11 cellular contexts compared by ENCODE assay signal in genomic region chr3:140050977-140051957, GRCh38.
DNase-seq lines count a peak whose midpoint lies in the region; ATAC-seq, FAIRE-seq and TF ChIP-seq lines count a peak whose summit lies in the region.
"Had no signal": no experiment of that assay in that cellular context is flagged by ENCODE, and none has a peak within 500 bp of the region (broad histone marks: within the 10 kb centered on the region; RNA-seq: fewer than 3 reads in every experiment).

No MANE protein-coding gene starts in this region.

- in situ Hi-C loops in transverse colon (cut with MboI; ENCODE audit: low pct_ligation_motif_present in 1 of 4, low pct_unique_long_range_greater_than_20kb in 1 of 4, low sequenced_read_pairs in 3 of 4): no loop called here

- H3K9me3 Mint-ChIP-seq in endothelial cell (ENCODE audit: unreplicated experiment): no peaks in the 10 kb centered on the region

- H3K27me3 ChIP-seq in bronchial epithelial cell (ENCODE audit: control insufficient read depth, insufficient read depth, low read length) (no peaks in the 10 kb centered on the region), transverse colon (no peaks in the 10 kb centered on the region)
- H3K27me3 ChIP-seq: neutrophil had no signal

- H3K27ac ChIP-seq in transverse colon: no peak overlapping the region
- H3K27ac ChIP-seq: neutrophil had no signal

- DNase-seq in GM12865 (ENCODE audit: low read depth): no peak
- DNase-seq in NCI-H146 (lab: John Stamatoyannopoulos, UW): peak; percentile 80
- peak; percentile 26 for DNase-seq in bronchial epithelial cell (ENCODE audit: low read depth)
- peak in 31 of 56 donors; percentile 2 to 63 (median 12) for DNase-seq in nucleus accumbens (lab: John Stamatoyannopoulos, UW)
- no peak for DNase-seq in endothelial cell (ENCODE audit: low spot score)
- no peak for DNase-seq in transverse colon
- DNase-seq: central memory CD4-positive, alpha-beta T cell had no signal

- FAIRE-seq in bronchial epithelial cell (lab: Jason Lieb, UNC): peak; percentile 7
- FAIRE-seq: urothelium cell line had no signal

- no peak for TF ChIP-seq EP300 in transverse colon (IDR thresholded peaks at IDR 0.05; ENCODE audit: low read depth)

- TF ChIP-seq CTCF in GM12865 (IDR thresholded peaks at IDR 0.05; ENCODE audit: insufficient read depth, low read depth, low read length, missing control alignments) (peak; percentile 27), bronchial epithelial cell (IDR thresholded peaks at IDR 0.05; ENCODE audit: insufficient read depth, low read length, severe bottlenecking) (peak; percentile 30), endothelial cell (IDR thresholded peaks at IDR 0.05; ENCODE audit: unreplicated experiment) (no peak), transverse colon (IDR thresholded peaks at IDR 0.05) (peak in 1 of 5 experiments; percentile 11)

- intact Hi-C loops in transverse colon (cut with DNase I; ENCODE audit: low total_unique reads): no loop called here

- ATAC-seq in HG02938 (IDR thresholded peaks at IDR 0.05; ENCODE audit: unreplicated experiment) (no peak), GM18867 (IDR thresholded peaks at IDR 0.05; ENCODE audit: unreplicated experiment) (no peak)

- H3K27ac Mint-ChIP-seq in endothelial cell (ENCODE audit: unreplicated experiment): no peak overlapping the region

- peaks cover 6% of the 10 kb centered on the region for H3K27me3 Mint-ChIP-seq in endothelial cell (ENCODE audit: unreplicated experiment)

- WGBS in transverse colon (ENCODE audit: low coverage in 1 of 2), 2 donors: 51 to 56% methylated on average over 4 to 12 of the region's 12 CpGs

- no peak overlapping the region for H3K4me3 Mint-ChIP-seq in endothelial cell (ENCODE audit: unreplicated experiment)

- no peaks in the 10 kb centered on the region for H3K36me3 Mint-ChIP-seq in endothelial cell (ENCODE audit: low read depth, unreplicated experiment)

- TF ChIP-seq POLR2A in transverse colon (IDR thresholded peaks at IDR 0.05): no peak

- no peak overlapping the region for H3K4me3 ChIP-seq in GM12865 (ENCODE audit: low read depth, low read length)
- H3K4me3 ChIP-seq in bronchial epithelial cell (ENCODE audit: low read depth, low read length): no peak overlapping the region
- no peak overlapping the region for H3K4me3 ChIP-seq in transverse colon

- peaks cover 5% of the 10 kb centered on the region for H3K4me1 Mint-ChIP-seq in endothelial cell (ENCODE audit: unreplicated experiment)

- no peaks in the 10 kb centered on the region for H3K9me3 ChIP-seq in transverse colon
- H3K9me3 ChIP-seq: neutrophil had no signal

- H3K36me3 ChIP-seq in bronchial epithelial cell (ENCODE audit: control insufficient read depth, insufficient read depth, low read length) (no peaks in the 10 kb centered on the region), transverse colon (no peaks in the 10 kb centered on the region)
- H3K36me3 ChIP-seq: neutrophil had no signal

- H3K4me1 ChIP-seq in transverse colon: peaks cover 5 to 10% (median 8%) of the 10 kb centered on the region in 4 donors

Comparison
In these comparisons a context has a peak if more than half of its experiments do, and no peak if none do; other contexts are left out.
1. DNase-seq: peak in NCI-H146 (single experiment), bronchial epithelial cell (single experiment) and nucleus accumbens (31 of 56); none in GM12865 (single experiment), endothelial cell (single experiment) and transverse colon (single experiment).